In the genomic region with DNA sequence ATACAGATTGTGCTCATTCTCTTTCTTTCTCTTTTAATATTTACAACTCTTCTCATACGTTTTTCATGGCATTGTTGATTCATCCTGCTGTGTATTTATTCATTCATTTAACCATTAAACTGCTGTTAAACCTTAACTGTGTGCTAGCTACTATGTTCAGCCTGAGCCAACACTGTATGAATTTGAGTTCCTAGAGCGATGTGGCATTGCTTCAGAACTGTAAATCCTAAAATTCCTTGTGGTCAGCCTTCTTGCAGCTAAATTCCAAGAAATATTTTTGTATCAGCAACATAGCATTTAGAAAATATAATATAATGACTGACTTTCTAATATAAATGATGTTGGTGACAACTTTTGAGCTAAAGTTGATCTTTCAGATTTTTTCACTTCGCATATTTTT, we compare ENCODE assay signal across 28 cellular contexts.
DNase-seq lines count a peak whose midpoint lies in the region; ATAC-seq and TF ChIP-seq lines count a peak whose summit lies in the region.
"Had no signal": no experiment of that assay in that cellular context is flagged by ENCODE, and none has a peak within 500 bp of the region (broad histone marks: within the 10 kb centered on the region; RNA-seq: fewer than 3 reads in every experiment).

No MANE protein-coding gene starts in this region.

- peak overlapping the region; percentile 5 for H3K4me3 Mint-ChIP-seq in chondrocyte (ENCODE audit: unreplicated experiment)
- H3K4me3 Mint-ChIP-seq: activated naive CD4-positive, alpha-beta T cell treated with anti-CD3 and anti-CD28 coated beads, Interleukin-2, amount 10 ng/mL, durations not matched to agents 7 days and 5 days; activated T-cell treated with anti-CD3 and anti-CD28 coated beads, Interleukin-2, amount 50 U/mL, for 72 hours; natural killer cell treated with Interleukin-12 subunit alpha and Interleukin-12 subunit beta and Interleukin-15 and Interleukin-18, amount 100 ng/mL, for 72 hours had no signal

- H3K9me2 ChIP-seq in Karpas-422 (replicated peaks; ENCODE audit: insufficient read depth, low read length), result no peaks in the 10 kb centered on the region

- no peak overlapping the region for H3K9ac ChIP-seq in Karpas-422 (ENCODE audit: low read length)
- H3K9ac ChIP-seq: parathyroid adenoma had no signal

- H3K4me3 ChIP-seq in Karpas-422 (ENCODE audit: low read length), result peak overlapping the region; percentile 24
- H3K4me3 ChIP-seq: HAP-1, sigmoid colon, upper lobe of right lung had no signal

- H3K27ac ChIP-seq in Karpas-422 (ENCODE audit: low read length), result peak overlapping the region; percentile 78
- H3K27ac ChIP-seq: C4-2B, parathyroid adenoma, upper lobe of right lung had no signal

- in situ Hi-C loops in ACHN (cut with HindIII; ENCODE audit: low pct_ligation_motif_present, low pct_unique_long_range_greater_than_20kb, low sequenced_read_pairs), result no loop called here

- peaks cover 68% of the 10 kb centered on the region for H3K4me1 Mint-ChIP-seq in chondrocyte (ENCODE audit: low read depth)

- H3K27me3 Mint-ChIP-seq in chondrocyte (ENCODE audit: low read depth), result no peaks in the 10 kb centered on the region
- H3K27me3 Mint-ChIP-seq: activated naive CD4-positive, alpha-beta T cell treated with anti-CD3 and anti-CD28 coated beads, Interleukin-2, amount 10 ng/mL, durations not matched to agents 7 days and 5 days had no signal

- H3K4me1 ChIP-seq in Karpas-422 (ENCODE audit: low read length), result peaks cover 56% of the 10 kb centered on the region
- H3K4me1 ChIP-seq: parathyroid adenoma had no signal

- no peaks in the 10 kb centered on the region for H3K79me2 ChIP-seq in Karpas-422 (ENCODE audit: low read length)
- H3K79me2 ChIP-seq: parathyroid adenoma had no signal

- no peaks in the 10 kb centered on the region for H3K9me3 ChIP-seq in Karpas-422 (ENCODE audit: low read length)
- H3K9me3 ChIP-seq: HAP-1, sigmoid colon, upper lobe of right lung had no signal

- H3K9me3 Mint-ChIP-seq in chondrocyte (ENCODE audit: low read depth), result peaks cover 4% of the 10 kb centered on the region
- H3K9me3 Mint-ChIP-seq: activated naive CD4-positive, alpha-beta T cell treated with anti-CD3 and anti-CD28 coated beads, Interleukin-2, amount 10 ng/mL, durations not matched to agents 7 days and 5 days; activated T-cell treated with anti-CD3 and anti-CD28 coated beads, Interleukin-2, amount 50 U/mL, for 72 hours had no signal

- peaks cover 2% of the 10 kb centered on the region for H3K36me3 Mint-ChIP-seq in chondrocyte (ENCODE audit: low read depth)
- H3K36me3 Mint-ChIP-seq: activated naive CD4-positive, alpha-beta T cell treated with anti-CD3 and anti-CD28 coated beads, Interleukin-2, amount 10 ng/mL, durations not matched to agents 7 days and 5 days; natural killer cell treated with Interleukin-12 subunit alpha and Interleukin-12 subunit beta and Interleukin-15 and Interleukin-18, amount 100 ng/mL, for 72 hours had no signal

- no peak for ATAC-seq in GM19035 (IDR thresholded peaks at IDR 0.05; ENCODE audit: unreplicated experiment)
- ATAC-seq in GM21723 (IDR thresholded peaks at IDR 0.05; ENCODE audit: unreplicated experiment), result no peak
- ATAC-seq: activated T-cell treated with anti-CD3 and anti-CD28 coated beads, Interleukin-2, amount 50 U/mL, for 72 hours; esophagus mucosa; left cardiac atrium; natural killer cell treated with Interleukin-12 subunit alpha and Interleukin-12 subunit beta and Interleukin-15 and Interleukin-18, amount 100 ng/mL, for 72 hours; upper lobe of right lung had no signal

- DNase-seq in ACHN (peak; percentile 48), Karpas-422 (no peak), chondrocyte (ENCODE audit: low spot score) (no peak), kidney tubule cell (ENCODE audit: low spot score) (peak; percentile 42), NCI-H748 (lab: John Stamatoyannopoulos, UW; ENCODE audit: unreplicated experiment) (no peak), C1 segment of cervical spinal cord (lab: John Stamatoyannopoulos, UW) (no peak)
- DNase-seq: activated naive CD4-positive, alpha-beta T cell treated with anti-CD3 and anti-CD28 coated beads, Interleukin-2, amount 10 ng/mL, durations not matched to agents 7 days and 5 days; activated T-cell treated with anti-CD3 and anti-CD28 coated beads, Interleukin-2, amount 50 U/mL, for 72 hours; aorta; Calu3; effector CD8-positive, alpha-beta T cell; Kasumi-1; left cardiac atrium; NCI-H1048; NCI-H2029; NCI-H226; SHP77; sigmoid colon; substantia nigra; T-helper 1 cell; upper lobe of right lung had no signal

- H3K36me3 ChIP-seq in Karpas-422 (ENCODE audit: insufficient read depth, low read length), result no peaks in the 10 kb centered on the region
- H3K36me3 ChIP-seq: HAP-1, sigmoid colon, upper lobe of right lung had no signal

- peak overlapping the region; percentile 64 for H3K4me2 ChIP-seq in Karpas-422 (ENCODE audit: low read depth, low read length, poor library complexity, severe bottlenecking)

- no peaks in the 10 kb centered on the region for H4K20me1 ChIP-seq in Karpas-422 (ENCODE audit: insufficient read depth, low read depth, low read length)

- no peak overlapping the region for H2AFZ ChIP-seq in Karpas-422 (ENCODE audit: low read length)
- H2AFZ ChIP-seq: parathyroid adenoma had no signal

- H3K27me3 ChIP-seq in Karpas-422 (ENCODE audit: low read length), result no peaks in the 10 kb centered on the region
- H3K27me3 ChIP-seq: sigmoid colon, upper lobe of right lung had no signal

- H3K27ac Mint-ChIP-seq in chondrocyte (ENCODE audit: unreplicated experiment), result peak overlapping the region; percentile 91
- H3K27ac Mint-ChIP-seq: activated naive CD4-positive, alpha-beta T cell treated with anti-CD3 and anti-CD28 coated beads, Interleukin-2, amount 10 ng/mL, durations not matched to agents 7 days and 5 days; activated T-cell treated with anti-CD3 and anti-CD28 coated beads, Interleukin-2, amount 50 U/mL, for 72 hours; natural killer cell treated with Interleukin-12 subunit alpha and Interleukin-12 subunit beta and Interleukin-15 and Interleukin-18, amount 100 ng/mL, for 72 hours had no signal

- no peak for TF ChIP-seq CTCF in chondrocyte (IDR thresholded peaks at IDR 0.05)

Comparison
In these comparisons a context has a peak if more than half of its experiments do, and no peak if none do; other contexts are left out.
1. DNase-seq: peak in ACHN (single experiment) and kidney tubule cell (single experiment); none in Karpas-422 (single experiment), chondrocyte (single experiment), NCI-H748 (single experiment) and C1 segment of cervical spinal cord (0 of 14).